ENCODE assay signal across 8 cellular contexts in the genomic region with DNA sequence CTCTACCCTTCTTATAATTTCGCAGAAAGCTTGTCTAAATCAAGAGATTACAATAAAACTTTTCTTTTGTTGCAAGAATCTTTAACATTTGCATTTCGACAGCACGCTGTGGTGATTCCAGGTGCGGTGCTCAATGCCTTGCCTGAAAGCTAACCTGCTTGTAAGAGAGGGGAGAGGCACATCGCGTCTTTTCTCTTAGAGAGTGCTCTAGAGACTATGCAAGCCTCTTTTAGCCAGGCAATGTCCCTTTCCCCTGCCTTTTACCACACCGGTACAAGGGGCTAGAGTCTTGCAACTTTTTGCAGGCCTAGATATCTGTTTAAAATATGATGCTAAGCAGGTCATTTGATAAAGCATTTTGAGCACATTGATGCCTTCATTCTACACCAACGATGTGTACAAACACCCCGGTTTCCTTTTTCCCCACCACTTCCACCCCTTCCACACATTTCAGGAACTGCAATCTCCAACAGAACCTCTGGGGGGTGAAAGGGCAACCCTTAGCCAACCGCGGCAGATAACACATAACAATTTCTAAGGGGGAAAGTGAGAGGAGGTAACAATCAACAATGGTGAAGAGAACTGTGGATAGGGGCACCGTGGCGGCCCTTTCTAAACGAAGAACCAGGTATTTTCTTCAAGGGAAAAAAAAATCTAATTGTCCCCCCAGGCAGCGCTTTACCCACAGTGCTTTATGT. TPM values are rescaled to one million over a fixed set of nuclear protein-coding genes. Genes with fewer than 3 reads are reported as not detected.
DNase-seq lines count a peak whose midpoint lies in the region; ATAC-seq and TF ChIP-seq lines count a peak whose summit lies in the region.

No MANE protein-coding gene starts in this region.

- no peaks in the 10 kb centered on the region for H3K27me3 ChIP-seq in esophagus (ENCODE audit: control insufficient read depth in 1 of 2, insufficient read depth in 2 of 2, low read length in 2 of 2)
- H3K27me3 ChIP-seq in neuron (ENCODE audit: insufficient read depth, low read length): no peaks in the 10 kb centered on the region

- peak overlapping the region; percentile 75 to 86 for H3K27ac ChIP-seq in esophagus (ENCODE audit: low read depth in 2 of 2, low read length in 1 of 2)

- peak overlapping the region; percentile 63 for H2AFZ ChIP-seq in neuron (ENCODE audit: low read depth, low read length)

- H3K4me3 ChIP-seq in esophagus (ENCODE audit: low read depth in 1 of 2, low read length in 2 of 2) (peak overlapping the region; percentile 77 to 83), neuron (ENCODE audit: low read length) (peak overlapping the region; percentile 80)

- TF ChIP-seq RAD21 in Ishikawa (IDR thresholded peaks at IDR 0.05; ENCODE audit: low read depth): 0 out of 2 replicates have a peak, but pooled peaks have one; percentile 7

- peak; percentile 55 for DNase-seq in AG20443 (ENCODE audit: low spot score)
- DNase-seq in RKO (ENCODE audit: low spot score): peak; percentile 79

- ATAC-seq in GM21717 (IDR thresholded peaks at IDR 0.05; ENCODE audit: unreplicated experiment) (no peak), GM19328 (IDR thresholded peaks at IDR 0.05; ENCODE audit: unreplicated experiment) (no peak), HG03469 (IDR thresholded peaks at IDR 0.05; ENCODE audit: unreplicated experiment) (no peak)

- WGBS in esophagus, 2 donors: 14 to 23% methylated on average over 15 of the region's 15 CpGs

- H3K9me3 ChIP-seq in esophagus (ENCODE audit: control insufficient read depth in 2 of 2, insufficient read depth in 1 of 2, low read depth in 1 of 2, low read length in 1 of 2) (no peaks in the 10 kb centered on the region), neuron (ENCODE audit: low read length) (no peaks in the 10 kb centered on the region)

- H3K36me3 ChIP-seq in esophagus (ENCODE audit: control insufficient read depth in 2 of 2, insufficient read depth in 2 of 2, low read length in 1 of 2) (no peaks in the 10 kb centered on the region), neuron (ENCODE audit: insufficient read depth, low read length) (no peaks in the 10 kb centered on the region)

- no peak for TF ChIP-seq EP300 in Ishikawa (IDR thresholded peaks at IDR 0.05; ENCODE audit: borderline replicate concordance)

- no peaks in the 10 kb centered on the region for H3K4me1 ChIP-seq in esophagus (ENCODE audit: control insufficient read depth in 2 of 2, insufficient read depth in 2 of 2, low read length in 1 of 2)
- H3K4me1 ChIP-seq in neuron (ENCODE audit: insufficient read depth, low read length): peaks cover 51% of the 10 kb centered on the region

TF ChIP-seq in Ishikawa, 13 proteins besides CTCF, POLR2A, EP300 and RAD21:
- TF ChIP-seq CREB1 (IDR thresholded peaks at IDR 0.05; ENCODE audit: low read depth): no peak
- TF ChIP-seq, protein P1, sequence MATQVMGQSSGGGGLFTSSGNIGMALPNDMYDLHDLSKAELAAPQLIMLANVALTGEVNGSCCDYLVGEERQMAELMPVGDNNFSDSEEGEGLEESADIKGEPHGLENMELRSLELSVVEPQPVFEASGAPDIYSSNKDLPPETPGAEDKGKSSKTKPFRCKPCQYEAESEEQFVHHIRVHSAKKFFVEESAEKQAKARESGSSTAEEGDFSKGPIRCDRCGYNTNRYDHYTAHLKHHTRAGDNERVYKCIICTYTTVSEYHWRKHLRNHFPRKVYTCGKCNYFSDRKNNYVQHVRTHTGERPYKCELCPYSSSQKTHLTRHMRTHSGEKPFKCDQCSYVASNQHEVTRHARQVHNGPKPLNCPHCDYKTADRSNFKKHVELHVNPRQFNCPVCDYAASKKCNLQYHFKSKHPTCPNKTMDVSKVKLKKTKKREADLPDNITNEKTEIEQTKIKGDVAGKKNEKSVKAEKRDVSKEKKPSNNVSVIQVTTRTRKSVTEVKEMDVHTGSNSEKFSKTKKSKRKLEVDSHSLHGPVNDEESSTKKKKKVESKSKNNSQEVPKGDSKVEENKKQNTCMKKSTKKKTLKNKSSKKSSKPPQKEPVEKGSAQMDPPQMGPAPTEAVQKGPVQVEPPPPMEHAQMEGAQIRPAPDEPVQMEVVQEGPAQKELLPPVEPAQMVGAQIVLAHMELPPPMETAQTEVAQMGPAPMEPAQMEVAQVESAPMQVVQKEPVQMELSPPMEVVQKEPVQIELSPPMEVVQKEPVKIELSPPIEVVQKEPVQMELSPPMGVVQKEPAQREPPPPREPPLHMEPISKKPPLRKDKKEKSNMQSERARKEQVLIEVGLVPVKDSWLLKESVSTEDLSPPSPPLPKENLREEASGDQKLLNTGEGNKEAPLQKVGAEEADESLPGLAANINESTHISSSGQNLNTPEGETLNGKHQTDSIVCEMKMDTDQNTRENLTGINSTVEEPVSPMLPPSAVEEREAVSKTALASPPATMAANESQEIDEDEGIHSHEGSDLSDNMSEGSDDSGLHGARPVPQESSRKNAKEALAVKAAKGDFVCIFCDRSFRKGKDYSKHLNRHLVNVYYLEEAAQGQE (IDR thresholded peaks at IDR 0.05; ENCODE audit: low read depth): no peak
- no peak for TF ChIP-seq NFIC (IDR thresholded peaks at IDR 0.05)

RNA-seq across cellular contexts. Expression of a gene that starts 1.3 kb away (rescaled TPM):
- polyA plus RNA-seq in esophagus: 1 to 10 TPM; 6.2 to 7.7 TPM
